In the genomic region with DNA sequence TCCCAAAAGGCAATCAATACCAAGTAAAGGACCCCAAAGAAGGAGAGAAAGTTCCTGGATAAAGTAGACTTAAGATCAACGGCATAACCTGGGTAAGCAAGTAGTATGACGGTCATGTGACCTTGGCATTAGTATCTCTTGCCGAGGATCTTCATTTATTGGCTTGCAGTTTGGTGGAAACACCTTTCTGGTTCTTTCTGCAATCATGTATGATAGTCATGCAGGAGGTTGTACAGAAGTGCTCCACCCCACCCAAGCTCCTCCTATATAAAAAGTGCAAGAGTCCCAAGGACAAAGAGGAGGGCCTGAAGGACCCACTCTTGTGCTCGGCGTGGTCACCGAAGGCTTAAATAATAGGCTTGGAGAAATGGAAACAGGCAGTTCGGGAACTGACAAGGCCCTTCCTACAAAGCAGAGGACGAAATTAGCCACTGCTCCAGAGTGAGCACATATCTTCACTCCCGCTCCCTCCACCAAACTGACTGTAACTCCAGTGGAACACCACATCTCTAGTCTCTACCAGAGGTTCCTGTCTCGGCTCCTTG, we compare ENCODE assay signal across 8 cellular contexts. TPM values are rescaled to one million over a fixed set of nuclear protein-coding genes. Genes with fewer than 3 reads are reported as not detected.
A peak's percentile ranks its signal among the peaks of the same experiment; 100 is the strongest.
DNase-seq lines count a peak whose midpoint lies in the region; ATAC-seq and TF ChIP-seq lines count a peak whose summit lies in the region.

No MANE protein-coding gene starts in this region.

- no peaks in the 10 kb centered on the region for H3K27me3 ChIP-seq in BJ (ENCODE audit: control insufficient read depth, insufficient read depth, low read length)
- H3K27me3 ChIP-seq in HCT116 (ENCODE audit: insufficient read depth, low read length): no peaks in the 10 kb centered on the region
- H3K27me3 ChIP-seq in ectodermal cell (ENCODE audit: control insufficient read depth, insufficient read depth, low read length, poor library complexity, severe bottlenecking): no peaks in the 10 kb centered on the region

- DNase-seq in BJ (ENCODE audit: low read depth) (no peak), HCT116 (ENCODE audit: low read depth, low spot score) (no peak), T-cell (peak in 17 of 34 experiments; percentile 3 to 37 (median 13)), mucosa of descending colon (peak in 2 of 3 donors; percentile 52 to 72), type B pancreatic cell (ENCODE audit: extremely low spot score, unreplicated experiment) (no peak), NCI-H446 treated with DMSO at 0.1 percent for 48 hours (lab: John Stamatoyannopoulos, UW) (no peak)

- 13% methylated on average over 10 of the region's 10 CpGs for WGBS in ectodermal cell, 2 experiments

- peak; percentile 18 for ATAC-seq in HCT116
- peak in 3 of 4 experiments; percentile 3 to 10 (median 5) for ATAC-seq in T-cell (replicated peaks in 1 of 4)
- ATAC-seq in mucosa of descending colon: peak; percentile 58
- no peak for ATAC-seq in HG03159 (IDR thresholded peaks at IDR 0.05; ENCODE audit: unreplicated experiment)

- TF ChIP-seq POLR2A in HCT116 (IDR thresholded peaks at IDR 0.05; ENCODE audit: borderline replicate concordance, extremely low read depth, insufficient read depth, insufficient read length): no peak

- POLR2A ChIA-PET in BJ (lab: Charles Lee) (no interaction called here), HCT116 (lab: Charles Lee) (interaction anchor here (0.6 to 1.2 kb wide), 2 partner anchors 8 to 61 kb away, joined by 3 to 4 read pairs; a partner anchor contains a TSS), T-cell (lab: Charles Lee) (interaction anchor here in 1 of 2 donors (1.0 kb wide), 1 partner anchor 60 kb away, joined by 6 read pairs; a partner anchor contains a TSS)

- H3K9me3 ChIP-seq in HCT116 (ENCODE audit: control insufficient read depth in 1 of 2, insufficient read depth in 1 of 2, low read depth in 1 of 2, low read length in 2 of 2) (no peaks in the 10 kb centered on the region), ectodermal cell (ENCODE audit: control insufficient read depth, low read length) (no peaks in the 10 kb centered on the region), mucosa of descending colon (no peaks in the 10 kb centered on the region)

- H3K4me1 Mint-ChIP-seq in T-cell (peaks cover 59 to 63% (median 59%) of the 10 kb centered on the region in 3 donors), type B pancreatic cell (ENCODE audit: unreplicated experiment) (peaks cover 38% of the 10 kb centered on the region)

- H3K9me3 Mint-ChIP-seq in T-cell (no peaks in the 10 kb centered on the region), type B pancreatic cell (no peaks in the 10 kb centered on the region)

- TF ChIP-seq CTCF in BJ (IDR thresholded peaks at IDR 0.05; ENCODE audit: insufficient read depth, low read depth, low read length) (no peak), HCT116 (IDR thresholded peaks at IDR 0.05 in 2 of 3, conservative IDR thresholded peaks at IDR 0.05 in 1 of 3; ENCODE audit: borderline replicate concordance in 1 of 3, insufficient read depth in 1 of 3, low read depth in 2 of 3, low read length in 2 of 3) (no peak), mucosa of descending colon (IDR thresholded peaks at IDR 0.05) (no peak), type B pancreatic cell (conservative IDR thresholded peaks at IDR 0.05) (no peak)

- H3K27ac ChIP-seq in HCT116 (ENCODE audit: low read depth, low read length): peak overlapping the region; percentile 74
- H3K27ac ChIP-seq in ectodermal cell (ENCODE audit: insufficient read depth, low read depth, low read length, poor library complexity, severe bottlenecking): peak overlapping the region; percentile 78

- H3K4me3 Mint-ChIP-seq in T-cell: peak overlapping the region; percentile 91 to 94 (median 92)
- H3K4me3 Mint-ChIP-seq in type B pancreatic cell: peak overlapping the region; percentile 98

- no peaks in the 10 kb centered on the region for H4K20me1 ChIP-seq in HCT116 (ENCODE audit: insufficient read depth)

- RAD21 ChIA-PET in HCT116 (lab: Charles Lee; ENCODE audit: low non-redundant PET in 1 of 2, low total read pairs in 2 of 2, uncharacterized antibody in 2 of 2, unreplicated experiment in 2 of 2): interaction anchor here in 1 of 2 experiments (1.1 kb wide), 1 partner anchor 8 kb away, joined by 3 read pairs; no protein-coding TSS in a partner anchor

- H3K36me3 ChIP-seq in BJ (ENCODE audit: control insufficient read depth, insufficient read depth, low read length) (peaks cover 1% of the 10 kb centered on the region; the same call in 1 of the 2 replicates), HCT116 (ENCODE audit: control insufficient read depth in 1 of 2, insufficient read depth in 2 of 2, low read length in 2 of 2) (peaks cover 3 to 14% of the 10 kb centered on the region in 2 experiments; a peak in 2 of 4 replicates), ectodermal cell (ENCODE audit: control insufficient read depth, insufficient read depth, low read length) (peaks cover 4% of the 10 kb centered on the region), mucosa of descending colon (ENCODE audit: low read depth) (no peaks in the 10 kb centered on the region)

- H3K9ac ChIP-seq in HCT116 (ENCODE audit: low read length): peak overlapping the region; percentile 96

- peak overlapping the region; percentile 93 for H3K4me2 ChIP-seq in HCT116 (ENCODE audit: low read length)

- TSS peak; percentile 56 for BruUV-seq in HCT116 (replicated peaks; lab: Mats Ljungman, UMichigan)

- peaks cover 17% of the 10 kb centered on the region for H3K36me3 Mint-ChIP-seq in T-cell
- H3K36me3 Mint-ChIP-seq in type B pancreatic cell: peaks cover 8% of the 10 kb centered on the region

- H3K79me2 ChIP-seq in HCT116 (ENCODE audit: insufficient read depth, low read length): peaks cover 60% of the 10 kb centered on the region

- peak overlapping the region; percentile 85 for H3K4me3 ChIP-seq in BJ (ENCODE audit: low read depth, low read length)
- peak overlapping the region; percentile 69 to 99 for H3K4me3 ChIP-seq in HCT116 (replicated peaks in 1 of 2; ENCODE audit: low read depth in 1 of 2, low read length in 2 of 2)
- peak overlapping the region; percentile 96 for H3K4me3 ChIP-seq in ectodermal cell (ENCODE audit: insufficient read depth, low read depth, low read length)
- peak overlapping the region; percentile 49 for H3K4me3 ChIP-seq in mucosa of descending colon

- H2AFZ ChIP-seq in HCT116 (ENCODE audit: low read depth, low read length, poor library complexity, severe bottlenecking): no peak overlapping the region

- no peak for TF ChIP-seq RAD21 in HCT116 (IDR thresholded peaks at IDR 0.05; ENCODE audit: low read depth)

- CTCF ChIA-PET in BJ (lab: Yijun Ruan, JAX): interaction anchor here (1.3 to 2.4 kb wide), 4 partner anchors 9 to 180 kb away, joined by 3 to 7 read pairs (median 6); a partner anchor contains a TSS
- CTCF ChIA-PET in HCT116 (lab: Charles Lee): interaction anchor here (1.5 kb wide), 1 partner anchor 181 kb away, joined by 3 read pairs; a partner anchor contains a TSS
- CTCF ChIA-PET in T-cell (lab: Charles Lee): interaction anchor here (0.5 to 1.7 kb wide), 8 partner anchors 19 to 165 kb away, joined by 3 to 7 read pairs (median 4); a partner anchor contains a TSS

- peak overlapping the region; percentile 92 to 94 for H3K27ac Mint-ChIP-seq in T-cell
- peak overlapping the region; percentile 94 for H3K27ac Mint-ChIP-seq in type B pancreatic cell

- peaks cover 22 to 44% of the 10 kb centered on the region in 2 experiments; a peak in 3 of 4 replicates for H3K4me1 ChIP-seq in HCT116 (ENCODE audit: control insufficient read depth in 1 of 2, insufficient read depth in 2 of 2, low read length in 2 of 2)
- peaks cover 4% of the 10 kb centered on the region for H3K4me1 ChIP-seq in ectodermal cell (ENCODE audit: control insufficient read depth, insufficient read depth, low read length)
- peaks cover 41% of the 10 kb centered on the region for H3K4me1 ChIP-seq in mucosa of descending colon (ENCODE audit: low read depth)

- intact Hi-C loops in HCT116 (cut with micrococcal nuclease) (no loop called here), mucosa of descending colon (cut with DNase I, micrococcal nuclease) (no loop called here)

- no peaks in the 10 kb centered on the region for H3K9me2 ChIP-seq in HCT116 (ENCODE audit: insufficient read depth)

- H3K27me3 Mint-ChIP-seq in T-cell: no peaks in the 10 kb centered on the region
- H3K27me3 Mint-ChIP-seq in type B pancreatic cell: no peaks in the 10 kb centered on the region

RNA-seq across cellular contexts. Expression of a gene that starts 0.8 kb away (rescaled TPM):
- 117 and 150 TPM in 2 replicates for polyA plus RNA-seq in BJ (2011; rRNA removed)
- polyA minus RNA-seq in BJ (2011; rRNA and poly(A)+ RNA removed): 110 and 113 TPM in 2 replicates
- total RNA-seq in HCT116 (2021; ENCODE audit: unreplicated experiment) (270 TPM), T-cell (100 to 1,000 TPM; 135 to 166 (median 159) TPM), mucosa of descending colon (100 to 1,000 TPM; 261 to 344 (median 332) TPM), type B pancreatic cell (ENCODE audit: low replicate concordance) (278 and 290 TPM in 2 replicates)
- polyA plus RNA-seq in HCT116 (2012): 127 and 142 TPM in 2 replicates
- 166 TPM for polyA plus RNA-seq in ectodermal cell (2013, experiment 1 of 4)
- polyA plus RNA-seq in ectodermal cell (2013, experiment 2 of 4): 164 TPM
- 124 TPM for polyA plus RNA-seq in ectodermal cell (2013, experiment 3 of 4)
- 141 TPM for polyA plus RNA-seq in ectodermal cell (2013, experiment 4 of 4)

RNA-seq across cellular contexts. Expression of a gene that starts 16.4 kb away (rescaled TPM):
- 179 and 239 TPM in 2 replicates for polyA plus RNA-seq in BJ (2011; rRNA removed)
- 31.8 and 44.2 TPM in 2 replicates for polyA minus RNA-seq in BJ (2011; rRNA and poly(A)+ RNA removed)
- total RNA-seq in HCT116 (2021; ENCODE audit: unreplicated experiment) (109 TPM), T-cell (10 to 100 TPM; 52.9 to 92.8 (median 90.8) TPM), mucosa of descending colon (10 to 100 TPM; 75.5 to 79.3 (median 77.7) TPM), type B pancreatic cell (ENCODE audit: low replicate concordance) (194 and 217 TPM in 2 replicates)
- 87.4 and 121 TPM in 2 replicates for polyA plus RNA-seq in HCT116 (2012)
- polyA plus RNA-seq in ectodermal cell (2013, experiment 1 of 4): 163 TPM
- polyA plus RNA-seq in ectodermal cell (2013, experiment 2 of 4): 174 TPM
- 144 TPM for polyA plus RNA-seq in ectodermal cell (2013, experiment 3 of 4)
- polyA plus RNA-seq in ectodermal cell (2013, experiment 4 of 4): 150 TPM

RNA-seq across cellular contexts. Expression of a gene that starts 32.6 kb away (rescaled TPM):
- polyA plus RNA-seq in BJ (2011; rRNA removed): 13.7 and 14.1 TPM in 2 replicates
- 5.4 and 8.8 TPM in 2 replicates for polyA minus RNA-seq in BJ (2011; rRNA and poly(A)+ RNA removed)
- 11.7 TPM for total RNA-seq in HCT116 (2021; ENCODE audit: unreplicated experiment)
- polyA plus RNA-seq in HCT116 (2012): 11.3 and 12.3 TPM in 2 replicates
- total RNA-seq in T-cell: 10 to 100 TPM; 29.9 to 38.4 (median 31.9) TPM
- polyA plus RNA-seq in ectodermal cell (2013, experiment 1 of 4): 37.5 TPM
- polyA plus RNA-seq in ectodermal cell (2013, experiment 2 of 4): 38.0 TPM
- polyA plus RNA-seq in ectodermal cell (2013, experiment 3 of 4): 26.2 TPM
- 33.6 TPM for polyA plus RNA-seq in ectodermal cell (2013, experiment 4 of 4)
- 10 to 100 TPM in 1 of 3 donors, 1 to 10 TPM in 2; 4.0 to 12.7 (median 5.3) TPM for total RNA-seq in mucosa of descending colon
- 21.3 and 26.4 TPM in 2 replicates for total RNA-seq in type B pancreatic cell (ENCODE audit: low replicate concordance)

RNA-seq across cellular contexts. Expression of a gene that starts 34.4 kb away (rescaled TPM):
- 27.2 and 32.3 TPM in 2 replicates for polyA plus RNA-seq in BJ (2011; rRNA removed)
- polyA minus RNA-seq in BJ (2011; rRNA and poly(A)+ RNA removed): 9.5 and 11.6 TPM in 2 replicates
- total RNA-seq in HCT116 (2021; ENCODE audit: unreplicated experiment) (75.0 TPM), T-cell (100 to 1,000 TPM; 126 to 187 (median 164) TPM), mucosa of descending colon (10 to 100 TPM; 61.4 to 73.5 (median 61.9) TPM), type B pancreatic cell (ENCODE audit: low replicate concordance) (58.3 and 77.5 TPM in 2 replicates)
- 74.1 and 75.7 TPM in 2 replicates for polyA plus RNA-seq in HCT116 (2012)
- polyA plus RNA-seq in ectodermal cell (2013, experiment 1 of 4): 72.3 TPM
- 72.0 TPM for polyA plus RNA-seq in ectodermal cell (2013, experiment 2 of 4)
- polyA plus RNA-seq in ectodermal cell (2013, experiment 3 of 4): 53.4 TPM
- 70.1 TPM for polyA plus RNA-seq in ectodermal cell (2013, experiment 4 of 4)

RNA-seq across cellular contexts. Expression of a gene that starts 39.3 kb away (rescaled TPM):
- 0.12 TPM in 1 of 2 replicates, not detected in the other for polyA plus RNA-seq in BJ (2011; rRNA removed)
- polyA minus RNA-seq in BJ (2011; rRNA and poly(A)+ RNA removed): not detected in 2 replicates
- total RNA-seq in HCT116 (2021; ENCODE audit: unreplicated experiment) (0.59 TPM), T-cell (10 to 100 TPM; 16.3 to 29.9 (median 27.6) TPM), mucosa of descending colon (under 1 TPM in 1 of 3 donors, not detected in 2; 0.55 TPM), type B pancreatic cell (ENCODE audit: low replicate concordance) (0.48 and 1.3 TPM in 2 replicates)
- 1.3 TPM in 2 replicates for polyA plus RNA-seq in HCT116 (2012)
- polyA plus RNA-seq in ectodermal cell (2013, experiment 1 of 4): 0.69 TPM
- 0.66 TPM for polyA plus RNA-seq in ectodermal cell (2013, experiment 2 of 4)
- polyA plus RNA-seq in ectodermal cell (2013, experiment 3 of 4): 0.27 TPM
- 0.61 TPM for polyA plus RNA-seq in ectodermal cell (2013, experiment 4 of 4)

Comparison
In these comparisons a context has a peak if more than half of its experiments do, and no peak if none do; other contexts are left out.
1. DNase-seq: peak in mucosa of descending colon (2 of 3); none in BJ (single experiment), HCT116 (single experiment), type B pancreatic cell (single experiment) and NCI-H446 treated with DMSO at 0.1 percent for 48 hours (single experiment).
2. Peak in every context shown above with its lines, with median percentiles within 50 percentile points of each other: H3K4me3 ChIP-seq.